Comparison of ENCODE assay signal across 25 cellular contexts in genomic region chr5:160484644-160485043, GRCh38.
A peak's percentile ranks its signal among the peaks of the same experiment; 100 is the strongest.
DNase-seq lines count a peak whose midpoint lies in the region; ATAC-seq, FAIRE-seq and TF ChIP-seq lines count a peak whose summit lies in the region.
"Had no signal": no experiment of that assay in that cellular context is flagged by ENCODE, and none has a peak within 500 bp of the region (broad histone marks: within the 10 kb centered on the region; RNA-seq: fewer than 3 reads in every experiment).

No MANE protein-coding gene starts in this region.

- H3K9me3 ChIP-seq in GM12878 (replicated peaks; ENCODE audit: control insufficient read depth, insufficient read depth, low read length) = no peaks in the 10 kb centered on the region; the same call in 2 of the 3 replicates
- H3K9me3 ChIP-seq: gastroesophageal sphincter, upper lobe of left lung had no signal

- no peak overlapping the region for H2AFZ ChIP-seq in GM12878 (ENCODE audit: control insufficient read depth, low read depth, low read length)

- RAD21 ChIA-PET in GM12878 (lab: Charles Lee; ENCODE audit: unreplicated experiment) = interaction anchor here (1.7 to 11.1 kb wide), 2 partner anchors 26 to 44 kb away, joined by 4 to 107 read pairs; no protein-coding TSS in a partner anchor

- H3K9me3 Mint-ChIP-seq in natural killer cell treated with Interleukin-12 subunit alpha and Interleukin-12 subunit beta and Interleukin-15 and Interleukin-18, amount 100 ng/mL, for 72 hours = no peaks in the 10 kb centered on the region
- H3K9me3 Mint-ChIP-seq in natural killer cell = no peaks in the 10 kb centered on the region
- no peaks in the 10 kb centered on the region for H3K9me3 Mint-ChIP-seq in stimulated activated effector memory CD8-positive, alpha-beta T cell treated with anti-CD3 and anti-CD28 coated beads, Interleukin-12 subunit alpha, Interleukin-12 subunit beta, amount 100 ng/mL, for 72 hours
- no peaks in the 10 kb centered on the region for H3K9me3 Mint-ChIP-seq in stimulated activated naive B cell treated with anti-CD40 and anti-IgM and Interleukin-4, amounts not matched to agents 10 μg/mL and 1 μg/mL and 100 μg/mL, for 72 hours
- H3K9me3 Mint-ChIP-seq: activated naive CD4-positive, alpha-beta T cell treated with anti-CD3 and anti-CD28 coated beads, Interleukin-2, amount 10 ng/mL, durations not matched to agents 7 days and 5 days; nephron progenitor cell had no signal

- H3K36me3 ChIP-seq in GM12878 (ENCODE audit: control insufficient read depth in 2 of 2, insufficient read depth in 2 of 2, low read length in 1 of 2) = peaks cover 15 to 50% of the 10 kb centered on the region in 2 experiments
- H3K36me3 ChIP-seq: gastroesophageal sphincter, upper lobe of left lung had no signal

- TF ChIP-seq RAD21 in GM12878 (IDR thresholded peaks at IDR 0.05; ENCODE audit: insufficient read depth, low read depth, low read length) = no peak

- in situ Hi-C loops in GM12878 (cut with MboI) = no loop called here

- FAIRE-seq in GM12878 (lab: Jason Lieb, UNC) = no peak

- CTCF ChIA-PET in GM12878 (lab: Yijun Ruan, JAX) = interaction anchor here (0.8 to 14.2 kb wide), 7 partner anchors 10 to 44 kb away, joined by 3 to 209 read pairs (median 5); no protein-coding TSS in a partner anchor

- H3K27ac ChIP-seq in GM12878 (ENCODE audit: control insufficient read depth, insufficient read depth) = peak overlapping the region; percentile 2; the same call in 1 of the 2 replicates
- H3K27ac ChIP-seq: brain microvascular endothelial cell, gastroesophageal sphincter, HL-60, RWPE1, upper lobe of left lung had no signal

- no peaks in the 10 kb centered on the region for H3K27me3 ChIP-seq in GM12878 (replicated peaks in 1 of 2; ENCODE audit: control insufficient read depth in 2 of 2, insufficient read depth in 2 of 2, low read length in 1 of 2)
- H3K27me3 ChIP-seq: brain microvascular endothelial cell, gastroesophageal sphincter, upper lobe of left lung had no signal

- peaks cover 60 to 61% of the 10 kb centered on the region in 2 donors for H3K4me1 Mint-ChIP-seq in natural killer cell treated with Interleukin-12 subunit alpha and Interleukin-12 subunit beta and Interleukin-15 and Interleukin-18, amount 100 ng/mL, for 72 hours (ENCODE audit: low read depth in 2 of 2)
- peaks cover 19 to 33% of the 10 kb centered on the region in 2 donors for H3K4me1 Mint-ChIP-seq in natural killer cell
- H3K4me1 Mint-ChIP-seq in stimulated activated effector memory CD8-positive, alpha-beta T cell treated with anti-CD3 and anti-CD28 coated beads, Interleukin-12 subunit alpha, Interleukin-12 subunit beta, amount 100 ng/mL, for 72 hours = peaks cover 49% of the 10 kb centered on the region
- H3K4me1 Mint-ChIP-seq in stimulated activated naive B cell treated with anti-CD40 and anti-IgM and Interleukin-4, amounts not matched to agents 10 μg/mL and 1 μg/mL and 100 μg/mL, for 72 hours = peaks cover 12 to 23% of the 10 kb centered on the region in 2 donors

- H3K9ac ChIP-seq in GM12878 (ENCODE audit: control insufficient read depth, insufficient read depth, low read length) = no peak overlapping the region

- no TSS peak for BruUV-seq in GM12878 (replicated peaks; lab: Mats Ljungman, UMichigan)

- peak overlapping the region; percentile 40 to 77 for H3K27ac Mint-ChIP-seq in natural killer cell treated with Interleukin-12 subunit alpha and Interleukin-12 subunit beta and Interleukin-15 and Interleukin-18, amount 100 ng/mL, for 72 hours
- no peak overlapping the region for H3K27ac Mint-ChIP-seq in natural killer cell
- H3K27ac Mint-ChIP-seq in stimulated activated effector memory CD8-positive, alpha-beta T cell treated with anti-CD3 and anti-CD28 coated beads, Interleukin-12 subunit alpha, Interleukin-12 subunit beta, amount 100 ng/mL, for 72 hours = peak overlapping the region; percentile 62
- H3K27ac Mint-ChIP-seq in stimulated activated naive B cell treated with anti-CD40 and anti-IgM and Interleukin-4, amounts not matched to agents 10 μg/mL and 1 μg/mL and 100 μg/mL, for 72 hours = no peak overlapping the region
- H3K27ac Mint-ChIP-seq: activated CD4-positive, alpha-beta T cell treated with anti-CD3 and anti-CD28 coated beads for 36 hours; activated naive CD4-positive, alpha-beta T cell treated with anti-CD3 and anti-CD28 coated beads, Interleukin-2, amount 10 ng/mL, durations not matched to agents 7 days and 5 days; B cell; nephron progenitor cell had no signal

- peaks cover 72% of the 10 kb centered on the region for H3K79me2 ChIP-seq in GM12878 (ENCODE audit: control insufficient read depth, insufficient read depth, low read length)

- POLR2A ChIA-PET in GM12878 (lab: Charles Lee) = interaction anchor here (1.0 to 1.8 kb wide), 5 partner anchors 10 to 61 kb away, joined by 3 to 10 read pairs (median 5); no protein-coding TSS in a partner anchor

- WGBS in GM12878 (ENCODE audit: insufficient coverage, insufficient replicate concordance, low lambda C conversion rate, missing lambda C conversion rate) = 95% methylated on average over 1 of the region's 1 CpG

- peak overlapping the region; percentile 77 for H3K4me3 Mint-ChIP-seq in natural killer cell treated with Interleukin-12 subunit alpha and Interleukin-12 subunit beta and Interleukin-15 and Interleukin-18, amount 100 ng/mL, for 72 hours
- H3K4me3 Mint-ChIP-seq in natural killer cell = no peak overlapping the region
- no peak overlapping the region for H3K4me3 Mint-ChIP-seq in stimulated activated effector memory CD8-positive, alpha-beta T cell treated with anti-CD3 and anti-CD28 coated beads, Interleukin-12 subunit alpha, Interleukin-12 subunit beta, amount 100 ng/mL, for 72 hours
- no peak overlapping the region for H3K4me3 Mint-ChIP-seq in stimulated activated naive B cell treated with anti-CD40 and anti-IgM and Interleukin-4, amounts not matched to agents 10 μg/mL and 1 μg/mL and 100 μg/mL, for 72 hours
- H3K4me3 Mint-ChIP-seq: activated CD4-positive, alpha-beta T cell treated with anti-CD3 and anti-CD28 coated beads for 36 hours; activated naive CD4-positive, alpha-beta T cell treated with anti-CD3 and anti-CD28 coated beads, Interleukin-2, amount 10 ng/mL, durations not matched to agents 7 days and 5 days; B cell; nephron progenitor cell had no signal

- intact Hi-C loops in natural killer cell (cut with micrococcal nuclease) = no loop called here
- intact Hi-C loops in GM12878 (cut with micrococcal nuclease; ENCODE audit: unreplicated experiment) = no loop called here

- peaks cover 21% of the 10 kb centered on the region for H3K4me1 ChIP-seq in GM12878 (ENCODE audit: control insufficient read depth, insufficient read depth, low read length)
- H3K4me1 ChIP-seq: upper lobe of left lung had no signal

- no peak overlapping the region for H3K4me2 ChIP-seq in GM12878 (ENCODE audit: control insufficient read depth, insufficient read depth)

- TF ChIP-seq EP300 in GM12878 (IDR thresholded peaks at IDR 0.05; ENCODE audit: borderline replicate concordance in 1 of 2, control insufficient read depth in 1 of 2, low read depth in 2 of 2, low read length in 2 of 2) = no peak

- no peak overlapping the region for H3K4me3 ChIP-seq in GM12878
- H3K4me3 ChIP-seq: gastroesophageal sphincter, upper lobe of left lung had no signal

- SMC1A ChIA-PET in GM12878 (lab: Charles Lee; ENCODE audit: uncharacterized antibody, unreplicated experiment) = interaction anchor here (0.9 to 14.2 kb wide), 7 partner anchors 10 to 44 kb away, joined by 3 to 219 read pairs (median 7); no protein-coding TSS in a partner anchor

- no peak for ATAC-seq in natural killer cell treated with Interleukin-12 subunit alpha and Interleukin-12 subunit beta and Interleukin-15 and Interleukin-18, amount 100 ng/mL, for 72 hours
- ATAC-seq in natural killer cell (no peak), GM12878 (peak; percentile 1; the same call in 1 of the 3 replicates), HG03139 (IDR thresholded peaks at IDR 0.05; ENCODE audit: unreplicated experiment) (no peak)
- no peak for ATAC-seq in stimulated activated effector memory CD8-positive, alpha-beta T cell treated with anti-CD3 and anti-CD28 coated beads, Interleukin-12 subunit alpha, Interleukin-12 subunit beta, amount 100 ng/mL, for 72 hours
- ATAC-seq in stimulated activated naive B cell treated with anti-CD40 and anti-IgM and Interleukin-4, amounts not matched to agents 10 μg/mL and 1 μg/mL and 100 μg/mL, for 72 hours (replicated peaks) = no peak
- ATAC-seq: activated CD4-positive, alpha-beta T cell treated with anti-CD3 and anti-CD28 coated beads for 36 hours; gastroesophageal sphincter had no signal

- H3K36me3 Mint-ChIP-seq in natural killer cell treated with Interleukin-12 subunit alpha and Interleukin-12 subunit beta and Interleukin-15 and Interleukin-18, amount 100 ng/mL, for 72 hours = peaks cover 38% of the 10 kb centered on the region
- no peaks in the 10 kb centered on the region for H3K36me3 Mint-ChIP-seq in natural killer cell
- peaks cover 78% of the 10 kb centered on the region for H3K36me3 Mint-ChIP-seq in stimulated activated effector memory CD8-positive, alpha-beta T cell treated with anti-CD3 and anti-CD28 coated beads, Interleukin-12 subunit alpha, Interleukin-12 subunit beta, amount 100 ng/mL, for 72 hours
- H3K36me3 Mint-ChIP-seq in stimulated activated naive B cell treated with anti-CD40 and anti-IgM and Interleukin-4, amounts not matched to agents 10 μg/mL and 1 μg/mL and 100 μg/mL, for 72 hours = peaks cover 20 to 36% of the 10 kb centered on the region in 2 donors

- DNase-seq in natural killer cell treated with Interleukin-12 subunit alpha and Interleukin-12 subunit beta and Interleukin-15 and Interleukin-18, amount 100 ng/mL, for 72 hours (ENCODE audit: low spot score) = no peak
- DNase-seq in natural killer cell (no peak), GM12878 (ENCODE audit: low read depth, low spot score) (no peak), T-helper 9 cell (no peak)
- DNase-seq in stimulated activated effector memory CD8-positive, alpha-beta T cell treated with anti-CD3 and anti-CD28 coated beads, Interleukin-12 subunit alpha, Interleukin-12 subunit beta, amount 100 ng/mL, for 72 hours (ENCODE audit: low spot score in 2 of 2) = no peak
- DNase-seq in stimulated activated naive B cell treated with anti-CD40 and anti-IgM and Interleukin-4, amounts not matched to agents 10 μg/mL and 1 μg/mL and 100 μg/mL, for 72 hours = no peak
- DNase-seq: ACHN; activated CD4-positive, alpha-beta T cell treated with anti-CD3 and anti-CD28 coated beads for 36 hours; activated naive CD4-positive, alpha-beta T cell treated with anti-CD3 and anti-CD28 coated beads, Interleukin-2, amount 10 ng/mL, durations not matched to agents 7 days and 5 days; amygdala; brain microvascular endothelial cell; COR-L47; KBM-7; NCI-H1105; NCI-H2029; NCI-H510A treated with DMSO at 0.1 percent for 48 hours; nephron progenitor cell; stimulated activated CD4-positive, alpha-beta T cell treated with anti-CD3 and anti-CD28 coated beads, Interleukin-4, amount 100 ng/mL, for 24 hours; upper lobe of left lung had no signal

- TF ChIP-seq POLR2A in GM19099 (IDR thresholded peaks at IDR 0.05; ENCODE audit: extremely low read depth, insufficient read length, low read depth) (peak; percentile 12), GM12878 (IDR thresholded peaks at IDR 0.05; ENCODE audit: low read depth, low read length) (no peak)

- peaks cover 11% of the 10 kb centered on the region; the same call in 1 of the 2 replicates for H4K20me1 ChIP-seq in GM12878 (ENCODE audit: control insufficient read depth, insufficient read depth)

- no peaks in the 10 kb centered on the region for H3K27me3 Mint-ChIP-seq in natural killer cell treated with Interleukin-12 subunit alpha and Interleukin-12 subunit beta and Interleukin-15 and Interleukin-18, amount 100 ng/mL, for 72 hours
- H3K27me3 Mint-ChIP-seq in natural killer cell (ENCODE audit: low read depth in 2 of 2) = no peaks in the 10 kb centered on the region
- no peaks in the 10 kb centered on the region for H3K27me3 Mint-ChIP-seq in stimulated activated naive B cell treated with anti-CD40 and anti-IgM and Interleukin-4, amounts not matched to agents 10 μg/mL and 1 μg/mL and 100 μg/mL, for 72 hours
- H3K27me3 Mint-ChIP-seq: activated CD4-positive, alpha-beta T cell treated with anti-CD3 and anti-CD28 coated beads for 36 hours; activated naive CD4-positive, alpha-beta T cell treated with anti-CD3 and anti-CD28 coated beads, Interleukin-2, amount 10 ng/mL, durations not matched to agents 7 days and 5 days; B cell had no signal

- TF ChIP-seq CTCF in natural killer cell (IDR thresholded peaks at IDR 0.05) = no peak
- TF ChIP-seq CTCF in GM12878 (IDR thresholded peaks at IDR 0.05 in 2 of 3, conservative IDR thresholded peaks at IDR 0.05 in 1 of 3; ENCODE audit: control insufficient read depth in 2 of 3, extremely low read depth in 1 of 3, insufficient read depth in 1 of 3, low read depth in 3 of 3, low read length in 3 of 3) = no peak

Comparison
In these comparisons a context has a peak if more than half of its experiments do, and no peak if none do; other contexts are left out.
1. H3K27ac Mint-ChIP-seq: peak in natural killer cell treated with Interleukin-12 subunit alpha and Interleukin-12 subunit beta and Interleukin-15 and Interleukin-18, amount 100 ng/mL, for 72 hours (2 of 2) and stimulated activated effector memory CD8-positive, alpha-beta T cell treated with anti-CD3 and anti-CD28 coated beads, Interleukin-12 subunit alpha, Interleukin-12 subunit beta, amount 100 ng/mL, for 72 hours (single experiment); none in natural killer cell (0 of 2) and stimulated activated naive B cell treated with anti-CD40 and anti-IgM and Interleukin-4, amounts not matched to agents 10 μg/mL and 1 μg/mL and 100 μg/mL, for 72 hours (single experiment).